In genomic region chr4:1248262-1249147, GRCh38 we compare ENCODE assay signal across 8 cellular contexts. TPM values are rescaled to one million over a fixed set of nuclear protein-coding genes. Genes with fewer than 3 reads are reported as not detected.
DNase-seq lines count a peak whose midpoint lies in the region; ATAC-seq, FAIRE-seq and TF ChIP-seq lines count a peak whose summit lies in the region.

Gene CTBP1 (minus strand): TSS chr4:1249130. CDS start chr4:1241331, 7,799 bp downstream.

- dilution Hi-C loops in endothelial cell of umbilical vein (cut with MboI; ENCODE audit: extremely low pct_ligation_motif_present, low sequenced_read_pairs): no loop called here

- no TSS peak for BruUV-seq in endothelial cell of umbilical vein (replicated peaks; lab: Mats Ljungman, UMichigan)

- TF ChIP-seq CTCF in endothelial cell of umbilical vein (IDR thresholded peaks at IDR 0.05; ENCODE audit: extremely low read depth in 1 of 2, insufficient read depth in 1 of 2, low read depth in 1 of 2, low read length in 2 of 2): no peak

- H2AFZ ChIP-seq in endothelial cell of umbilical vein (ENCODE audit: low read depth, low read length): peak within 1 kb of the TSS; percentile 3

- no peaks in the 10 kb centered on the region for H3K9me1 ChIP-seq in endothelial cell of umbilical vein (replicated peaks; ENCODE audit: control insufficient read depth, extremely low read depth, insufficient read depth, low read length)

- peak within 1 kb of the TSS; percentile 87 to 96 (median 90) for H3K4me3 Mint-ChIP-seq in CD8-positive, alpha-beta memory T cell

- H3K27ac Mint-ChIP-seq in CD8-positive, alpha-beta memory T cell: peak within 1 kb of the TSS; percentile 92 to 99 (median 94)

- DNase-seq in CD8-positive, alpha-beta memory T cell: peak; percentile 77 to 91 (median 88)
- DNase-seq in HPDE6-E6E7 (ENCODE audit: extremely low spot score) (peak; percentile 88), NOMO-1 (lab: John Stamatoyannopoulos, UW; ENCODE audit: unreplicated experiment in 2 of 2) (peak; percentile 65 to 85), endothelial cell of umbilical vein (ENCODE audit: low read depth, low spot score) (peak; percentile 86), middle frontal gyrus (ENCODE audit: extremely low spot score, low spot score) (peak; percentile 69)
- peak; percentile 84 for DNase-seq in activated CD8-positive, alpha-beta memory T cell treated with anti-CD3 and anti-CD28 coated beads, Interleukin-2, amount 50 U/mL, for 4 hours
- DNase-seq in stimulated activated CD8-positive, alpha-beta memory T cell treated with anti-CD3 and anti-CD28 coated beads, Interleukin-2, amount 100 ng/mL, for 48 hours (ENCODE audit: low read depth in 2 of 2): peak; percentile 65 to 78

- H3K79me2 ChIP-seq in endothelial cell of umbilical vein (ENCODE audit: control insufficient read depth, insufficient read depth, low read length): peaks cover 54% of the 10 kb centered on the region

- peak within 1 kb of the TSS; percentile 92 for H3K9ac ChIP-seq in endothelial cell of umbilical vein (replicated peaks; ENCODE audit: extremely low read depth, insufficient read depth, low read length)

- peak within 1 kb of the TSS; percentile 75 for H3K4me2 ChIP-seq in endothelial cell of umbilical vein (ENCODE audit: insufficient read depth, low read length)

- TF ChIP-seq POLR2A in endothelial cell of umbilical vein (IDR thresholded peaks at IDR 0.05; ENCODE audit: low read depth, low read length): peak; percentile 33

- H3K27me3 Mint-ChIP-seq in CD8-positive, alpha-beta memory T cell: peaks cover 0 to 3% of the 10 kb centered on the region in 2 donors

- H3K27ac ChIP-seq in CD8-positive, alpha-beta memory T cell (ENCODE audit: low read depth, low read length): peak within 1 kb of the TSS; percentile 89
- peak within 1 kb of the TSS; percentile 77 for H3K27ac ChIP-seq in endothelial cell of umbilical vein (ENCODE audit: insufficient read depth, low read depth, low read length)

- ATAC-seq in GM19467 (IDR thresholded peaks at IDR 0.05; ENCODE audit: unreplicated experiment): peak; percentile 39

- H3K9me3 Mint-ChIP-seq in CD8-positive, alpha-beta memory T cell: no peaks in the 10 kb centered on the region

- CTCF ChIA-PET in CD8-positive, alpha-beta memory T cell (lab: Charles Lee): interaction anchor here (1.0 to 9.6 kb wide), 9 partner anchors 9 to 98 kb away, joined by 3 to 47 read pairs (median 5); partner anchors contain the start of gene UVSSA
- CTCF ChIA-PET in endothelial cell of umbilical vein (lab: Charles Lee): interaction anchor here (1.0 to 1.5 kb wide), 4 partner anchors 19 to 98 kb away, joined by 3 to 6 read pairs (median 4); partner anchors contain the start of gene UVSSA

- H3K4me1 ChIP-seq in CD8-positive, alpha-beta memory T cell (ENCODE audit: insufficient read depth, low read length): peaks cover 66% of the 10 kb centered on the region
- H3K4me1 ChIP-seq in endothelial cell of umbilical vein (ENCODE audit: control insufficient read depth, extremely low read depth, insufficient read depth, low read length): peaks cover 18% of the 10 kb centered on the region

- H4K20me1 ChIP-seq in endothelial cell of umbilical vein (replicated peaks; ENCODE audit: control insufficient read depth, extremely low read depth, insufficient read depth, low read length): no peaks in the 10 kb centered on the region

- peak; percentile 56 for FAIRE-seq in endothelial cell of umbilical vein (lab: Jason Lieb, UNC)

- no peaks in the 10 kb centered on the region for H3K27me3 ChIP-seq in CD8-positive, alpha-beta memory T cell (ENCODE audit: insufficient read depth, low read length, poor library complexity, severe bottlenecking)
- H3K27me3 ChIP-seq in endothelial cell of umbilical vein (ENCODE audit: control insufficient read depth in 2 of 2, insufficient read depth in 2 of 2, low read length in 2 of 2): no peaks in the 10 kb centered on the region

- POLR2A ChIA-PET in CD8-positive, alpha-beta memory T cell (lab: Charles Lee): interaction anchor here (0.5 to 4.4 kb wide), 11 partner anchors 14 to 460 kb away, joined by 3 to 59 read pairs (median 6); partner anchors contain the start of genes MAEA, SPON2 and UVSSA
- POLR2A ChIA-PET in endothelial cell of umbilical vein (lab: Charles Lee): interaction anchor here (0.6 to 1.7 kb wide), 4 partner anchors 14 to 98 kb away, joined by 3 to 5 read pairs (median 4); no protein-coding TSS in a partner anchor

- H3K36me3 Mint-ChIP-seq in CD8-positive, alpha-beta memory T cell: peaks cover 0 to 15% (median 0%) of the 10 kb centered on the region in 3 donors

- H3K36me3 ChIP-seq in CD8-positive, alpha-beta memory T cell (ENCODE audit: insufficient read depth, low read length): no peaks in the 10 kb centered on the region
- no peaks in the 10 kb centered on the region for H3K36me3 ChIP-seq in endothelial cell of umbilical vein (ENCODE audit: control insufficient read depth in 2 of 2, extremely low read depth in 1 of 2, insufficient read depth in 2 of 2, low read length in 2 of 2)

- H3K9me3 ChIP-seq in CD8-positive, alpha-beta memory T cell (ENCODE audit: low read length): no peaks in the 10 kb centered on the region
- H3K9me3 ChIP-seq in endothelial cell of umbilical vein (replicated peaks; ENCODE audit: control insufficient read depth, insufficient read depth, low read length): no peaks in the 10 kb centered on the region

- peaks cover 51 to 74% (median 60%) of the 10 kb centered on the region in 3 donors for H3K4me1 Mint-ChIP-seq in CD8-positive, alpha-beta memory T cell

- H3K4me3 ChIP-seq in CD8-positive, alpha-beta memory T cell (ENCODE audit: low read length): peak within 1 kb of the TSS; percentile 74
- peak within 1 kb of the TSS; percentile 56 to 85 (median 72) for H3K4me3 ChIP-seq in endothelial cell of umbilical vein (replicated peaks in 1 of 3; ENCODE audit: insufficient read depth in 1 of 3, low read depth in 1 of 3, low read length in 3 of 3)

- intact Hi-C loops in endothelial cell of umbilical vein (cut with micrococcal nuclease): loop anchor here (1.0 kb wide), 2 partner anchors 15 to 98 kb away; no protein-coding TSS in a partner anchor

TF ChIP-seq in endothelial cell of umbilical vein, 7 proteins besides CTCF, POLR2A, EP300 and RAD21:
- TF ChIP-seq FOS (IDR thresholded peaks at IDR 0.05; ENCODE audit: borderline replicate concordance, insufficient read depth, low read length) (no peak), EZH2 (IDR thresholded peaks at IDR 0.05; ENCODE audit: borderline replicate concordance, low read depth, low read length, severe bottlenecking) (no peak), GATA2 (IDR thresholded peaks at IDR 0.05; ENCODE audit: insufficient read depth, insufficient read length, low read depth, low read length) (no peak), JUN (IDR thresholded peaks at IDR 0.05; ENCODE audit: borderline replicate concordance, insufficient read depth, insufficient read length, low read depth) (no peak), MAX (IDR thresholded peaks at IDR 0.05; ENCODE audit: insufficient read depth, insufficient read length) (no peak), POLR2AphosphoS5 (IDR thresholded peaks at IDR 0.05; ENCODE audit: insufficient read depth, low read depth, low read length) (peak; percentile 80)
TF ChIP-seq in endothelial cell of umbilical vein: peak in this region for 1.

RNA-seq across cellular contexts. Expression of gene CTBP1, which starts in this region (rescaled TPM):
- 100 to 1,000 TPM; 139 to 149 TPM for total RNA-seq in CD8-positive, alpha-beta memory T cell
- polyA plus RNA-seq in CD8-positive, alpha-beta memory T cell: 88.1 TPM
- 155 and 165 TPM in 2 replicates for total RNA-seq in endothelial cell of umbilical vein
- polyA plus RNA-seq in endothelial cell of umbilical vein: 167 and 314 TPM in 2 replicates
- polyA plus RNA-seq in endothelial cell of umbilical vein (2011; cell fraction: cytosol; rRNA removed): 124 and 169 TPM in 2 replicates
- polyA plus RNA-seq in endothelial cell of umbilical vein (2011; cell fraction: nucleus; rRNA removed): 196 and 256 TPM in 2 replicates
- polyA plus RNA-seq in endothelial cell of umbilical vein (2012): 85.0 and 104 TPM in 2 replicates
- 116 and 118 TPM in 2 replicates for polyA minus RNA-seq in endothelial cell of umbilical vein
- polyA minus RNA-seq in endothelial cell of umbilical vein (2011; cell fraction: cytosol; rRNA and poly(A)+ RNA removed): 109 TPM
- polyA minus RNA-seq in endothelial cell of umbilical vein (2011; cell fraction: nucleus; rRNA and poly(A)+ RNA removed): 50.4 and 95.0 TPM in 2 replicates

Comparison
In these comparisons a context has a peak if more than half of its experiments do, and no peak if none do; other contexts are left out.
1. Peak in every context shown above with its lines: DNase-seq, ATAC-seq, H3K4me3 ChIP-seq and H3K27ac ChIP-seq.